ENCODE assay signal across 20 cellular contexts in genomic region chr4:156103306-156103705, GRCh38.
"Had no signal": no experiment of that assay in that cellular context is flagged by ENCODE, and none has a peak within 500 bp of the region (broad histone marks: within the 10 kb centered on the region; RNA-seq: fewer than 3 reads in every experiment).

No MANE protein-coding gene starts in this region.

- H3K9me3 ChIP-seq: ascending aorta, SJSA1 had no signal

- DNase-seq: activated CD4-positive, alpha-beta T cell treated with anti-CD3 and anti-CD28 coated beads for 48 hours; activated CD4-positive, alpha-beta T cell treated with anti-CD3 and anti-CD28 coated beads, Interleukin-2, amount 50 U/mL, for 48 hours; activated CD4-positive, CD25-positive, alpha-beta regulatory T cell treated with anti-CD3 and anti-CD28 coated beads, Interleukin-2, amount 50 U/mL, for 72 hours; activated CD8-positive, alpha-beta memory T cell treated with anti-CD3 and anti-CD28 coated beads, Interleukin-2, amount 10 ng/mL, durations not matched to agents 7 days and 5 days; activated effector memory CD4-positive, alpha-beta T cell treated with Interleukin-2 at 50 U/mL for 16 hours; activated naive CD4-positive, alpha-beta T cell; activated T-cell treated with anti-CD3 and anti-CD28 coated beads, Interleukin-2, amount 50 U/mL, for 24 hours; amniotic stem cell; NCI-H1092 treated with DMSO at 0.1 percent for 48 hours; NCI-H1436; NCI-H1694 treated with DMSO at 0.1 percent for 48 hours; NCI-H2029 treated with DMSO at 0.1 percent for 48 hours; NCI-H510A treated with DMSO at 0.1 percent for 48 hours; NCI-H69; PC-3; SHP77 had no signal

- H3K27ac ChIP-seq: ascending aorta, KMS-11, SJSA1 had no signal

- H3K4me1 ChIP-seq: ascending aorta had no signal

- H3K36me3 ChIP-seq: ascending aorta, SJSA1 had no signal

- H3K27me3 ChIP-seq: ascending aorta, SJSA1 had no signal

- H3K4me2 ChIP-seq: KMS-11 had no signal

- H3K4me3 ChIP-seq: ascending aorta, SJSA1 had no signal

- ATAC-seq: activated CD8-positive, alpha-beta memory T cell treated with anti-CD3 and anti-CD28 coated beads, Interleukin-2, amount 10 ng/mL, durations not matched to agents 7 days and 5 days; PC-3; WTC11 had no signal

- H3K9ac ChIP-seq: KMS-11 had no signal
